Comparison of ENCODE assay signal across 8 cellular contexts in the genomic region with DNA sequence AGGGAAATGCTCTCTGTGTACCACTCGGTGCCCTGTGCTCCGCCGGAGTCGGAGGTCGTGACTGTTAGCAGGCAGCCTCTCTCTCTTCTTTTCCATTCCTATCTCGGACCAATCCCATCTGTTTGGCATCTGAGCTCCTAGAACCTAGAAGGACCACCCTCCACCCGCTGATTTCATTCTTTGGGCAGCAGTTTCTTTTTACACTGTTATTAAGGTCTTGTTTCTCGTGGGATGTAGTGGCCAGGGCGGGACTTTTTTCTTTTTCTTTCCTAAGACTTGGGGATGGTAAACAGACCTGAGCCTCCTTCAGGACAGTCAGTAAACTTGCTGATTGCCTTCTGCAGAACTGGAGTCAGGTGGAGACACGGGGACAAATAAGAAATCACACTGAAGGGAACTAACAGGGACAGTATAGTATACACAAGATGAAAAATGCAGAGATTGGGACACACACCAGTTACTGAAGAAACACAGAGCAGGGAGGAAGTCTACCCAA. TPM values are rescaled to one million over a fixed set of nuclear protein-coding genes. Genes with fewer than 3 reads are reported as not detected.
DNase-seq lines count a peak whose midpoint lies in the region; ATAC-seq, FAIRE-seq and TF ChIP-seq lines count a peak whose summit lies in the region.

No MANE protein-coding gene starts in this region.

- TF ChIP-seq CTCF in fibroblast of pulmonary artery (IDR thresholded peaks at IDR 0.05; ENCODE audit: low read length, missing control alignments), result no peak

- no peaks in the 10 kb centered on the region for H3K9me3 ChIP-seq in T-helper 17 cell (ENCODE audit: control insufficient read depth, low read length, poor library complexity, severe bottlenecking)

- peak; percentile 14 for FAIRE-seq in GM19239 (lab: Jason Lieb, UNC)

- peak overlapping the region; percentile 96 for H3K27ac Mint-ChIP-seq in T-helper 17 cell

- H3K4me3 ChIP-seq in fibroblast of pulmonary artery (replicated peaks; ENCODE audit: low read depth, low read length), result peak overlapping the region; percentile 100
- H3K4me3 ChIP-seq in skeletal muscle cell (ENCODE audit: low read depth, low read length), result peak overlapping the region; percentile 97

- H3K4me3 Mint-ChIP-seq in T-helper 17 cell, result peak overlapping the region; percentile 95

- DNase-seq in GM19239 (ENCODE audit: insufficient read length, low spot score) (no peak), T-helper 17 cell (no peak), fibroblast of pulmonary artery (ENCODE audit: low read depth) (no peak), skeletal muscle cell (ENCODE audit: low read depth) (no peak), NCI-H526 treated with DMSO at 0.1 percent for 48 hours (lab: John Stamatoyannopoulos, UW) (no peak), iPS-NIHi11 (ENCODE audit: low spot score) (no peak)

- H3K27me3 Mint-ChIP-seq in T-helper 17 cell, result peaks cover 5% of the 10 kb centered on the region

- peaks cover 4% of the 10 kb centered on the region for H3K36me3 Mint-ChIP-seq in T-helper 17 cell (ENCODE audit: low read depth)

- ATAC-seq in T-helper 17 cell, result no peak
- no peak for ATAC-seq in HG02885 (IDR thresholded peaks at IDR 0.05; ENCODE audit: poor library complexity, unreplicated experiment)
- no peak for ATAC-seq in GM21515 (IDR thresholded peaks at IDR 0.05; ENCODE audit: unreplicated experiment)

- peaks cover 35% of the 10 kb centered on the region for H3K4me1 Mint-ChIP-seq in T-helper 17 cell

RNA-seq across cellular contexts. Expression of gene URM1, which starts 0.5 kb away (rescaled TPM):
- total RNA-seq in T-helper 17 cell, result 10 to 100 TPM; 29.5 to 43.3 TPM

RNA-seq across cellular contexts. Expression of gene SLC27A4, which starts 31.3 kb away (rescaled TPM):
- total RNA-seq in T-helper 17 cell, result 1 to 10 TPM; 8.2 to 8.3 TPM

RNA-seq across cellular contexts. Expression of gene CERCAM, which starts 49.0 kb away (rescaled TPM):
- under 1 TPM; 0.25 to 0.42 TPM for total RNA-seq in T-helper 17 cell

RNA-seq across cellular contexts. Expression of gene COQ4, which starts 49.0 kb away (rescaled TPM):
- total RNA-seq in T-helper 17 cell, result 10 to 100 TPM; 35.8 to 36.7 TPM

RNA-seq across cellular contexts. Expression of gene TRUB2, which starts 49.4 kb away (rescaled TPM):
- 1 to 10 TPM; 8.5 to 9.9 TPM for total RNA-seq in T-helper 17 cell
